9 cellular contexts compared by ENCODE assay signal in the genomic region with DNA sequence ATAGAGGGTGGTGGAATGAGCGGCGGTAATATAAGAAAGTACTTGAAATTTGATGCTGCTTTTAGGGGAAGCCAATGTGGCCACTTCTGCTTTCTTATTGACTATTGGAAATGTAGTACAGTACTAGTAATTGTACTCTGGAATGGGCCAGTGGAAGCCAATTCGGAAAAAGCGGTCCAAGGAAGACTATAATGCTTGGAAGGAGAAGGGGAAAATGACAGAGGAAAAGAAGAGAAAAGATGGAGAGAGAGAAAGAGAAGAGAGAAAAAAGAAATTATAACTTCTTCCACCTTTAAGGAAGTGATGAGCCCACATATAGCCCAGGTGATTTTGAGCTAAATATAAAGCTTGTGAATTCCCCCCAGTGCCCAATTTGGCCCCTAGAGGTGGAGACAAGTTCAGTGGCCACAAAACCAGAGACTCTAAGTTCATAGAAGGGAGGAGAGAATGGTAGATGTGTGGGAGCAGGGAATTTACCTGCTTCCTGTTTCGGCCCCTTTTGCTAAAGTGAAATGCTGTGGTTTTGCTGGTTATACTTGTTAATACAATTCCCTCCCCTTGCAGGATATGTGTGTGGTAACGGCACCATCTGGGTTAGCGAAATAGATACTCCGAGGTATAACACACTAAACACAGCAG. TPM values are rescaled to one million over a fixed set of nuclear protein-coding genes. Genes with fewer than 3 reads are reported as not detected.
DNase-seq lines count a peak whose midpoint lies in the region; ATAC-seq and TF ChIP-seq lines count a peak whose summit lies in the region.
"Had no signal": no experiment of that assay in that cellular context is flagged by ENCODE, and none has a peak within 500 bp of the region (broad histone marks: within the 10 kb centered on the region; RNA-seq: fewer than 3 reads in every experiment).

No MANE protein-coding gene starts in this region.

- peak; percentile 31 to 39 for DNase-seq in activated CD4-positive, alpha-beta T cell treated with anti-CD3 and anti-CD28 coated beads for 4 hours
- DNase-seq in activated CD4-positive, alpha-beta T cell treated with anti-CD3 and anti-CD28 coated beads, Interleukin-2, amount 50 U/mL, for 4 hours: no peak
- peak; percentile 53 for DNase-seq in activated CD4-positive, alpha-beta T cell treated with anti-CD3 and anti-CD28 coated beads for 48 hours
- DNase-seq in stimulated activated CD8-positive, alpha-beta memory T cell treated with anti-CD3 and anti-CD28 coated beads, Interleukin-7, amount 100 ng/mL, for 1 hour (ENCODE audit: low read depth in 2 of 2): peak; percentile 8 to 16
- DNase-seq in left lung (no peak), NCI-H146 (lab: John Stamatoyannopoulos, UW) (no peak), vagina (ENCODE audit: extremely low spot score in 2 of 2) (no peak)

- ATAC-seq in HG03103 (IDR thresholded peaks at IDR 0.05; ENCODE audit: low read depth, unreplicated experiment): peak; percentile 48
- ATAC-seq in left lung: no peak

- H3K4me3 ChIP-seq in left lung (no peak overlapping the region), vagina (no peak overlapping the region)

- H3K4me1 ChIP-seq in left lung: peaks cover 0 to 32% of the 10 kb centered on the region in 2 donors
- H3K4me1 ChIP-seq in vagina: no peaks in the 10 kb centered on the region

- TF ChIP-seq CTCF in left lung (IDR thresholded peaks at IDR 0.05) (no peak), vagina (IDR thresholded peaks at IDR 0.05) (no peak)

- no peaks in the 10 kb centered on the region for H3K36me3 ChIP-seq in left lung
- H3K36me3 ChIP-seq in vagina: no peaks in the 10 kb centered on the region

- H3K27me3 ChIP-seq in left lung (no peaks in the 10 kb centered on the region), vagina (no peaks in the 10 kb centered on the region)

- TF ChIP-seq POLR2A in vagina (IDR thresholded peaks at IDR 0.05): no peak

- no peaks in the 10 kb centered on the region for H3K9me3 ChIP-seq in left lung
- H3K9me3 ChIP-seq in vagina: no peaks in the 10 kb centered on the region

- H3K27ac ChIP-seq in left lung (no peak overlapping the region), vagina (no peak overlapping the region)
- H3K27ac ChIP-seq: VCaP had no signal

- intact Hi-C loops in left lung (cut with DNase I): no loop called here
- intact Hi-C loops in vagina (cut with DNase I): no loop called here

RNA-seq across cellular contexts. Expression of gene DUSP10, which starts 35.7 kb away (rescaled TPM):
- total RNA-seq in left lung (10 to 100 TPM; 12.6 to 14.5 TPM), vagina (4.7 TPM)

Comparison
In these comparisons a context has a peak if more than half of its experiments do, and no peak if none do; other contexts are left out.
1. DNase-seq: peak in activated CD4-positive, alpha-beta T cell treated with anti-CD3 and anti-CD28 coated beads for 4 hours (2 of 2), activated CD4-positive, alpha-beta T cell treated with anti-CD3 and anti-CD28 coated beads for 48 hours (single experiment) and stimulated activated CD8-positive, alpha-beta memory T cell treated with anti-CD3 and anti-CD28 coated beads, Interleukin-7, amount 100 ng/mL, for 1 hour (2 of 2); none in activated CD4-positive, alpha-beta T cell treated with anti-CD3 and anti-CD28 coated beads, Interleukin-2, amount 50 U/mL, for 4 hours (0 of 2), left lung (0 of 2), NCI-H146 (single experiment) and vagina (0 of 2).